13 cellular contexts compared by ENCODE assay signal in the genomic region with DNA sequence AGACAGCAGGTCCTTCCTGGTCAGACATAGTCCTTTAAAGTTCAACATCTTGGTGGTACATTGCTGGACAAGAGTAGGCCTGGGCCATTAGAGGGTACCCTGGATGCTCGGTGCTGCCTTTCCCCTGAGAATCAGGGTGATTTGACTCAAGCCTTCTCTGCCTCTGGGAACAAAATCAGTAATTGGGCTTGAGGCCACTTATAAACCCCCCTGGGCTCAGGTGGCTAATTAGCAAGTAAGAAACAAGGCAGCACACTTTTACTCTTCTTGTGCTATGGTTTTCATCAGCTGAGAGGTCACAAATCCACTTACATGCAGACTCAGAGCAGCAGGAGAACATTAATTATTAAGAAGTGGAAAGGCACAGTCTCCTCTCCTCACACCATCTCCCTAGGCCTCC. TPM values are rescaled to one million over a fixed set of nuclear protein-coding genes. Genes with fewer than 3 reads are reported as not detected.
A peak's percentile ranks its signal among the peaks of the same experiment; 100 is the strongest.
DNase-seq lines count a peak whose midpoint lies in the region; ATAC-seq, FAIRE-seq and TF ChIP-seq lines count a peak whose summit lies in the region.
"Had no signal": no experiment of that assay in that cellular context is flagged by ENCODE, and none has a peak within 500 bp of the region (broad histone marks: within the 10 kb centered on the region; RNA-seq: fewer than 3 reads in every experiment).

No MANE protein-coding gene starts in this region.

- no TSS peak for BruUV-seq in A673 (replicated peaks; lab: Mats Ljungman, UMichigan)

- CTCF ChIA-PET in A673 (lab: Charles Lee) = no interaction called here

- H3K27me3 Mint-ChIP-seq in HFFc6 (ENCODE audit: insufficient read depth) (peaks cover 9% of the 10 kb centered on the region), natural killer cell (ENCODE audit: low read depth in 2 of 2) (no peaks in the 10 kb centered on the region)

- WGBS in adrenal gland, 4 donors = 52 to 96% (median 88%) methylated on average over 1 of the region's 1 CpG; no CpG with 5 or more reads in 1 of the 4 donors
- WGBS in pancreas, 2 donors = 49 to 100% methylated on average over 1 of the region's 1 CpG

- H3K36me3 ChIP-seq in A673 (ENCODE audit: insufficient read depth, low read length, poor library complexity, severe bottlenecking) (peaks cover 4% of the 10 kb centered on the region), adrenal gland (replicated peaks in 1 of 2) (peaks cover 0 to 64% of the 10 kb centered on the region in 2 donors), pancreas (peaks cover 0 to 37% (median 23%) of the 10 kb centered on the region in 3 donors)

- H3K4me1 ChIP-seq in A673 (ENCODE audit: insufficient read depth, low read length, poor library complexity, severe bottlenecking) (peaks cover 38% of the 10 kb centered on the region), adrenal gland (replicated peaks in 1 of 2) (peaks cover 35 to 78% of the 10 kb centered on the region in 2 donors), pancreas (peaks cover 6 to 30% (median 7%) of the 10 kb centered on the region in 3 donors)

- H3K9me3 ChIP-seq in A673 (ENCODE audit: low read depth, low read length, poor library complexity, severe bottlenecking) (no peaks in the 10 kb centered on the region), adrenal gland (replicated peaks in 1 of 3) (no peaks in the 10 kb centered on the region), pancreas (no peaks in the 10 kb centered on the region)
- H3K9me3 ChIP-seq: HAP-1 had no signal

- H3K27ac ChIP-seq in A673 (ENCODE audit: low read depth, low read length, poor library complexity, severe bottlenecking) (peak overlapping the region; percentile 41), adrenal gland (peak overlapping the region in 3 of 5 donors; percentile 86 to 92 (median 87)), pancreas (no peak overlapping the region)
- H3K27ac ChIP-seq: C4-2B had no signal

- H3K27me3 ChIP-seq in A673 (replicated peaks; ENCODE audit: insufficient read depth, low read depth, low read length, poor library complexity) (no peaks in the 10 kb centered on the region), adrenal gland (no peaks in the 10 kb centered on the region), pancreas (no peaks in the 10 kb centered on the region)

- no peak for TF ChIP-seq POLR2A in adrenal gland (IDR thresholded peaks at IDR 0.05)

- intact Hi-C loops in A673 (cut with micrococcal nuclease; ENCODE audit: unreplicated experiment) (no loop called here), adrenal gland (cut with DNase I) (loop anchor here in 1 of 2 donors (10.0 kb wide), 1 partner anchor 188 kb away; a partner anchor contains a TSS), natural killer cell (cut with micrococcal nuclease) (no loop called here), pancreas (cut with DNase I) (no loop called here)

- peak overlapping the region; percentile 36; the same call in 1 of the 2 replicates for H3K4me3 Mint-ChIP-seq in HFFc6
- H3K4me3 Mint-ChIP-seq in natural killer cell = no peak overlapping the region

- H3K4me1 Mint-ChIP-seq in HFFc6 (ENCODE audit: low read depth) = peaks cover 68% of the 10 kb centered on the region
- peaks cover 58 to 60% of the 10 kb centered on the region in 2 donors for H3K4me1 Mint-ChIP-seq in natural killer cell

- ATAC-seq in natural killer cell (no peak), pancreas (no peak)

- TF ChIP-seq CTCF in A673 (conservative IDR thresholded peaks at IDR 0.05; ENCODE audit: low read depth, low read length) (no peak), HFFc6 (IDR thresholded peaks at IDR 0.05) (no peak), adrenal gland (IDR thresholded peaks at IDR 0.05) (no peak), natural killer cell (IDR thresholded peaks at IDR 0.05) (no peak), pancreas (IDR thresholded peaks at IDR 0.05) (no peak)

- H3K27ac Mint-ChIP-seq in HFFc6 (peak overlapping the region; percentile 99), natural killer cell (peak overlapping the region; percentile 94 to 96)

- no peak overlapping the region for H3K4me3 ChIP-seq in A673 (ENCODE audit: low read depth, low read length, poor library complexity, severe bottlenecking)
- no peak overlapping the region for H3K4me3 ChIP-seq in adrenal gland
- H3K4me3 ChIP-seq in pancreas = no peak overlapping the region
- H3K4me3 ChIP-seq: HAP-1 had no signal

- DNase-seq in A673 (ENCODE audit: low spot score) (no peak), HFFc6 (no peak), adrenal gland (no peak), natural killer cell (no peak), DMS53 treated with DMSO at 0.1 percent for 48 hours (lab: John Stamatoyannopoulos, UW; ENCODE audit: unreplicated experiment) (no peak), NCI-H2081 treated with DMSO at 0.1 percent for 48 hours (lab: John Stamatoyannopoulos, UW) (no peak), pancreas (no peak)
- no peak for DNase-seq in activated CD4-positive, CD25-positive, alpha-beta regulatory T cell (lab: John Stamatoyannopoulos, UW)
- DNase-seq: activated effector memory CD4-positive, alpha-beta T cell treated with Interleukin-2 at 50 U/mL for 16 hours; hypothalamus; NCI-H1930 had no signal

- POLR2A ChIA-PET in A673 (lab: Charles Lee; ENCODE audit: low non-redundant PET) = no interaction called here

- FAIRE-seq in pancreas (lab: Jason Lieb, UNC) = no peak

- H3K36me3 Mint-ChIP-seq in HFFc6 (ENCODE audit: low read depth) (peaks cover 52% of the 10 kb centered on the region), natural killer cell (peaks cover 16% of the 10 kb centered on the region)

- no peaks in the 10 kb centered on the region for H3K9me3 Mint-ChIP-seq in HFFc6
- no peaks in the 10 kb centered on the region for H3K9me3 Mint-ChIP-seq in natural killer cell

RNA-seq across cellular contexts. Expression of a gene that starts 29.9 kb away (rescaled TPM):
- total RNA-seq in A673 (2021) = 0.85 and 1.2 TPM in 2 replicates
- 1 to 10 TPM in 4 of 6 experiments, under 1 TPM in 2; 0.36 to 1.9 (median 1.6) TPM for total RNA-seq in HFFc6 (2021; fragmentation: NEBNext Ultra II Directional; extraction: Animal tissue kit (Norgen Biotek cat#: 25700))
- total RNA-seq in adrenal gland = 10 to 100 TPM in 1 of 8 donors, 1 to 10 TPM in 7; 3.3 to 12.8 (median 5.3) TPM
- polyA plus RNA-seq in adrenal gland = 1 to 10 TPM; 2.5 to 4.7 (median 2.5) TPM
- 100 to 1,000 TPM in 1 of 3 donors, 10 to 100 TPM in 2; 67.4 to 101 (median 75.3) TPM for total RNA-seq in natural killer cell
- total RNA-seq in pancreas = 10 to 100 TPM in 1 of 6 donors, 1 to 10 TPM in 5; 3.0 to 11.7 (median 5.6) TPM
- polyA plus RNA-seq in pancreas = 1 to 10 TPM; 3.4 to 4.6 TPM

RNA-seq across cellular contexts. Expression of a gene that starts 37.0 kb away (rescaled TPM):
- 55.1 and 57.5 TPM in 2 replicates for total RNA-seq in A673 (2021)
- total RNA-seq in HFFc6 (2021; fragmentation: NEBNext Ultra II Directional; extraction: Animal tissue kit (Norgen Biotek cat#: 25700)) = 10 to 100 TPM; 56.0 to 65.1 (median 59.1) TPM
- 100 to 1,000 TPM in 5 of 8 donors, 10 to 100 TPM in 3; 62.8 to 267 (median 123) TPM for total RNA-seq in adrenal gland
- 10 to 100 TPM; 47.1 to 90.7 (median 53.6) TPM for polyA plus RNA-seq in adrenal gland
- total RNA-seq in natural killer cell = 100 to 1,000 TPM; 415 to 542 (median 445) TPM
- total RNA-seq in pancreas = 100 to 1,000 TPM in 1 of 6 donors, 10 to 100 TPM in 5; 37.0 to 101 (median 56.6) TPM
- polyA plus RNA-seq in pancreas = 10 to 100 TPM; 34.6 to 37.1 TPM

Comparison
In these comparisons a context has a peak if more than half of its experiments do, and no peak if none do; other contexts are left out.
1. H3K27ac ChIP-seq: peak in A673 (single experiment) and adrenal gland (3 of 5); none in pancreas (0 of 4).
2. RNA of a gene that starts 29.9 kb away (total RNA-seq): 67.4 to 101 TPM in natural killer cell; 3.0 to 11.7 TPM in pancreas, 3.3 to 12.8 TPM in adrenal gland, 0.36 to 1.9 TPM in HFFc6 and 0.85 to 1.2 TPM in A673; every median in the first group is over 4 times any median in the second.